ENCODE assay signal across 20 cellular contexts in genomic region chr6:101595276-101595675, GRCh38.
"Had no signal": no experiment of that assay in that cellular context is flagged by ENCODE, and none has a peak within 500 bp of the region (broad histone marks: within the 10 kb centered on the region; RNA-seq: fewer than 3 reads in every experiment).

No MANE protein-coding gene starts in this region.

- ATAC-seq: foreskin keratinocyte; psoas muscle; right lobe of liver; stimulated activated naive B cell treated with anti-CD40 and anti-IgM and Interleukin-4, amounts not matched to agents 10 μg/mL and 1 μg/mL and 100 μg/mL, for 72 hours had no signal

- H3K27ac ChIP-seq: colonic mucosa, esophagus squamous epithelium, foreskin keratinocyte, neutrophil, psoas muscle, right lobe of liver, spleen had no signal

- H3K4me1 ChIP-seq: colonic mucosa, esophagus squamous epithelium, foreskin keratinocyte, psoas muscle, right lobe of liver, spleen had no signal

- H3K9me3 Mint-ChIP-seq: nephron, type B pancreatic cell had no signal

- H3K4me3 ChIP-seq: colonic mucosa, esophagus squamous epithelium, psoas muscle, right lobe of liver, spleen had no signal

- H3K27me3 Mint-ChIP-seq: naive B cell; stimulated activated naive B cell treated with anti-CD40 and anti-IgM and Interleukin-4, amounts not matched to agents 10 μg/mL and 1 μg/mL and 100 μg/mL, for 72 hours; type B pancreatic cell had no signal

- H3K9me3 ChIP-seq: colonic mucosa, esophagus squamous epithelium, neutrophil, psoas muscle, right lobe of liver, spleen had no signal

- H3K4me3 Mint-ChIP-seq: naive B cell; nephron; stimulated activated naive B cell treated with anti-CD40 and anti-IgM and Interleukin-4, amounts not matched to agents 10 μg/mL and 1 μg/mL and 100 μg/mL, for 72 hours; type B pancreatic cell had no signal

- H3K4me1 Mint-ChIP-seq: naive B cell; stimulated activated naive B cell treated with anti-CD40 and anti-IgM and Interleukin-4, amounts not matched to agents 10 μg/mL and 1 μg/mL and 100 μg/mL, for 72 hours had no signal

- H3K27ac Mint-ChIP-seq: naive B cell; nephron; stimulated activated naive B cell treated with anti-CD40 and anti-IgM and Interleukin-4, amounts not matched to agents 10 μg/mL and 1 μg/mL and 100 μg/mL, for 72 hours; type B pancreatic cell had no signal

- H3K36me3 ChIP-seq: colonic mucosa, esophagus squamous epithelium, neutrophil, right lobe of liver, spleen had no signal

- H3K27me3 ChIP-seq: colonic mucosa, esophagus squamous epithelium, foreskin keratinocyte, neutrophil, right lobe of liver, spleen had no signal

- DNase-seq: colonic mucosa; dermis blood vessel endothelial cell; esophagus squamous epithelium; head of caudate nucleus; hippocampal formation; kidney glomerular epithelial cell; mesendoderm; naive B cell; psoas muscle; retina; right lobe of liver; spleen; stimulated activated CD4-positive, alpha-beta T cell treated with anti-CD3 and anti-CD28 coated beads, Interleukin-15, amount 100 ng/mL, for 24 hours; stimulated activated CD4-positive, alpha-beta T cell treated with anti-CD3 and anti-CD28 coated beads, Interleukin-1b, Interleukin-23, amount 100 ng/mL, for 48 hours; stimulated activated CD4-positive, alpha-beta T cell treated with anti-CD3 and anti-CD28 coated beads, Interleukin-4, amount 100 ng/mL, for 24 hours; stimulated activated naive B cell treated with anti-CD40 and anti-IgM and Interleukin-4, amounts not matched to agents 10 μg/mL and 1 μg/mL and 100 μg/mL, for 72 hours had no signal
